In the genomic region with DNA sequence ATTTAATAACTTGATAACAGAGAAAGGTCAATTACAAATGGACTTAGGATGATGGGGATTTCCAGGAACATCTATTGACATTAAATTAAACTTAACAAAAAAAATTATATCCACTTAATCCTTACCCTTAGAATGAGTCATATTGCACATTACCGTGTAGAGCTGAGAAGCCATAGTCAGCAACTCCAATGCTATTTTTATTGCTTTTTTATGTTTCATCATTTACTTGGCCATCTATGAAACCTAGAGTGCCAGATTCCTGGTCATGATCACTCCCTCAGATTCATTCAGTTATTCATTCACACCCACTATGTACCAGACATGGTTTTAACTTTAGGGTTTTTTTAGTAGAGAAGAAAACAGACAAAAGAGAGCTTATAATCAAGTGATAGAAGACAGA, we compare ENCODE assay signal across 22 cellular contexts.
A peak's percentile ranks its signal among the peaks of the same experiment; 100 is the strongest.
DNase-seq lines count a peak whose midpoint lies in the region; ATAC-seq lines count a peak whose summit lies in the region.
"Had no signal": no experiment of that assay in that cellular context is flagged by ENCODE, and none has a peak within 500 bp of the region (broad histone marks: within the 10 kb centered on the region; RNA-seq: fewer than 3 reads in every experiment).

No MANE protein-coding gene starts in this region.

- H3K9me3 ChIP-seq in MG63, result no peaks in the 10 kb centered on the region
- H3K9me3 ChIP-seq: BLaER1 treated with 17β-estradiol and CSF1 and Interleukin-3, amounts not matched to agents 10 nM and 100 nM; SJSA1 had no signal

- H3K27me3 ChIP-seq in MG63, result no peaks in the 10 kb centered on the region
- H3K27me3 ChIP-seq: BLaER1 treated with 17β-estradiol and CSF1 and Interleukin-3, amounts not matched to agents 10 nM and 100 nM; SJSA1 had no signal

- H3K36me3 ChIP-seq in MG63, result no peaks in the 10 kb centered on the region
- H3K36me3 ChIP-seq: BLaER1 treated with 17β-estradiol and CSF1 and Interleukin-3, amounts not matched to agents 10 nM and 100 nM; SJSA1 had no signal

- DNase-seq in Ammon's horn (ENCODE audit: low spot score), result peak; percentile 7
- peak; percentile 1 for DNase-seq in MG63
- peak; percentile 13 for DNase-seq in fibroblast of peridontal ligament (ENCODE audit: extremely low read depth)
- peak; percentile 42 for DNase-seq in superior temporal gyrus (ENCODE audit: extremely low spot score)
- DNase-seq in NCI-H1105 (lab: John Stamatoyannopoulos, UW), result no peak
- no peak for DNase-seq in HPDE6-E6E7 (ENCODE audit: extremely low spot score)
- DNase-seq: CD4-positive, alpha-beta T cell; DMS79; GF-D8; Kasumi-1; MV-4-11; NCI-H1105 treated with DMSO at 0.1 percent for 48 hours; NCI-H146; NCI-H1930; NCI-H446; NCI-H524 treated with DMSO at 0.1 percent for 48 hours; Right ventricle myocardium superior; RPMI8226 had no signal

- no peak for ATAC-seq in HG02870 (IDR thresholded peaks at IDR 0.05; ENCODE audit: unreplicated experiment)
- ATAC-seq: K562 had no signal

- H3K4me3 ChIP-seq in MG63, result no peak overlapping the region
- H3K4me3 ChIP-seq: BLaER1 treated with 17β-estradiol and CSF1 and Interleukin-3, amounts not matched to agents 10 nM and 100 nM; K562; SJSA1 had no signal

Comparison
In these comparisons a context has a peak if more than half of its experiments do, and no peak if none do; other contexts are left out.
1. DNase-seq: peak in Ammon's horn (single experiment), MG63 (single experiment), fibroblast of peridontal ligament (single experiment) and superior temporal gyrus (single experiment); none in NCI-H1105 (single experiment) and HPDE6-E6E7 (single experiment).